ENCODE assay signal across 8 cellular contexts in genomic region chr18:35041752-35042379, GRCh38. TPM values are rescaled to one million over a fixed set of nuclear protein-coding genes. Genes with fewer than 3 reads are reported as not detected.
DNase-seq lines count a peak whose midpoint lies in the region; ATAC-seq and TF ChIP-seq lines count a peak whose summit lies in the region.

No MANE protein-coding gene starts in this region.

- H3K27ac Mint-ChIP-seq in Caco-2 (ENCODE audit: unreplicated experiment), result peak overlapping the region; percentile 96

- H3K36me3 ChIP-seq in Caco-2 (ENCODE audit: control insufficient read depth, insufficient read depth, low read length) (no peaks in the 10 kb centered on the region), osteoblast (ENCODE audit: insufficient read depth, low read length) (no peaks in the 10 kb centered on the region)

- H3K27me3 ChIP-seq in Caco-2 (replicated peaks; ENCODE audit: control insufficient read depth, insufficient read depth, low read length) (no peaks in the 10 kb centered on the region), osteoblast (ENCODE audit: insufficient read depth, low read length) (no peaks in the 10 kb centered on the region)

- POLR2A ChIA-PET in Caco-2 (lab: Charles Lee), result interaction anchor here (0.6 to 0.7 kb wide), 3 partner anchors 12 to 225 kb away, joined by 3 to 8 read pairs (median 3); no protein-coding TSS in a partner anchor

- DNase-seq in Caco-2, result no peak
- no peak for DNase-seq in LNCaP clone FGC (ENCODE audit: low read depth)
- no peak for DNase-seq in fibroblast of villous mesenchyme (ENCODE audit: low read depth)
- no peak for DNase-seq in osteoblast (ENCODE audit: insufficient read length, low spot score, missing footprints)

- intact Hi-C loops in Caco-2 (cut with micrococcal nuclease; ENCODE audit: unreplicated experiment), result no loop called here

- peaks cover 43% of the 10 kb centered on the region for H3K79me2 ChIP-seq in osteoblast (ENCODE audit: insufficient read depth, low read length)

- H4K20me1 ChIP-seq in osteoblast (ENCODE audit: insufficient read depth, low read length), result no peaks in the 10 kb centered on the region

- ATAC-seq in GM21576 (IDR thresholded peaks at IDR 0.05; ENCODE audit: unreplicated experiment), result no peak
- ATAC-seq in GM21786 (IDR thresholded peaks at IDR 0.05; ENCODE audit: unreplicated experiment), result no peak
- ATAC-seq in HG03442 (IDR thresholded peaks at IDR 0.05; ENCODE audit: unreplicated experiment), result no peak

- H3K4me3 ChIP-seq in Caco-2 (ENCODE audit: low read depth, low read length) (peak overlapping the region; percentile 73), LNCaP clone FGC (ENCODE audit: low read depth, low read length) (peak overlapping the region; percentile 76), WI38 (ENCODE audit: low read depth, low read length) (peak overlapping the region; percentile 93), fibroblast of villous mesenchyme (ENCODE audit: low read depth, low read length) (peak overlapping the region; percentile 89), osteoblast (ENCODE audit: insufficient read depth, low read length) (peak overlapping the region; percentile 98)

- H3K4me2 ChIP-seq in osteoblast (ENCODE audit: insufficient read depth, low read length), result peak overlapping the region; percentile 97

- H3K4me1 Mint-ChIP-seq in Caco-2 (ENCODE audit: low read depth, unreplicated experiment), result no peaks in the 10 kb centered on the region

- CTCF ChIA-PET in Caco-2 (lab: Charles Lee), result interaction anchor here (1.4 kb wide), 1 partner anchor 12 kb away, joined by 3 read pairs; no protein-coding TSS in a partner anchor

- H3K9me3 ChIP-seq in Caco-2 (no peaks in the 10 kb centered on the region), osteoblast (ENCODE audit: low read depth, low read length) (no peaks in the 10 kb centered on the region)

- H3K4me3 Mint-ChIP-seq in Caco-2 (ENCODE audit: unreplicated experiment), result peak overlapping the region; percentile 91

- peaks cover 8% of the 10 kb centered on the region for H3K36me3 Mint-ChIP-seq in Caco-2 (ENCODE audit: insufficient read depth, unreplicated experiment)

- H3K27ac ChIP-seq in osteoblast (ENCODE audit: low read depth, low read length), result peak overlapping the region; percentile 81

- H3K4me1 ChIP-seq in Caco-2, result no peaks in the 10 kb centered on the region; the same call in 1 of the 2 replicates
- H3K4me1 ChIP-seq in osteoblast (ENCODE audit: insufficient read depth, low read length), result peaks cover 34% of the 10 kb centered on the region

- TF ChIP-seq CTCF in Caco-2 (IDR thresholded peaks at IDR 0.05; ENCODE audit: insufficient read depth in 1 of 2, low read depth in 1 of 2, low read length in 1 of 2, severe bottlenecking in 1 of 2, unreplicated experiment in 1 of 2) (no peak), LNCaP clone FGC (IDR thresholded peaks at IDR 0.05; ENCODE audit: control insufficient read depth, extremely low read depth, insufficient read depth) (no peak), WI38 (IDR thresholded peaks at IDR 0.05; ENCODE audit: low read depth, low read length) (no peak), fibroblast of villous mesenchyme (IDR thresholded peaks at IDR 0.05; ENCODE audit: insufficient read depth, low read depth, low read length) (no peak), osteoblast (IDR thresholded peaks at IDR 0.05; ENCODE audit: extremely low read depth, low read depth, low read length) (no peak)

- H3K27me3 Mint-ChIP-seq in Caco-2 (ENCODE audit: insufficient read depth, unreplicated experiment), result no peaks in the 10 kb centered on the region

- H3K9me3 Mint-ChIP-seq in Caco-2 (ENCODE audit: unreplicated experiment), result no peaks in the 10 kb centered on the region

- BruUV-seq in Caco-2 (replicated peaks; lab: Mats Ljungman, UMichigan), result TSS peak; percentile 50

- H2AFZ ChIP-seq in osteoblast (ENCODE audit: low read length), result peak overlapping the region; percentile 99

RNA-seq across cellular contexts. Expression of gene MAPRE2, which starts 0.7 kb away (rescaled TPM):
- total RNA-seq in Caco-2 (2022) (8.4 and 9.3 TPM in 2 replicates), fibroblast of villous mesenchyme (18.6 and 19.0 TPM in 2 replicates), osteoblast (21.7 and 24.2 TPM in 2 replicates)
